Comparison of ENCODE assay signal across 37 cellular contexts in the genomic region with DNA sequence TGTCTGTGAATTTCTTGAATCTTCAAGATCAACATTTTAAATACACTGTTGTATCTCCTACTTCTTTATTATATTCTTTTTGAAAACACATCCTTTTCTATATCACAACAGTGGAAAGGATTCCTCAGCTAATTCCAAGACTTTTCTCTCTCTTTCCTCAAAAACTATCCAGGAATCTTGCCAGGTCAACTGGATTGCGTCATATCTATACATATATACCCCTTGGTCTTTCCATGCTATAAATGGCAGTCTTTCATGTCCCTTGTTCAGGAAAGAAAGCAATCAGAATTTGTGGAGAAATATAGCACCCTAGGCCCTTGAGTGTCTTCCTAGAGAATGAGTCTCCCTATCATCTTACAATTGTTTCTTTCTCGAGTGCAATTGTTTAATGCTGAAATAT.
"Had no signal": no experiment of that assay in that cellular context is flagged by ENCODE, and none has a peak within 500 bp of the region (broad histone marks: within the 10 kb centered on the region; RNA-seq: fewer than 3 reads in every experiment).

No MANE protein-coding gene starts in this region.

- FAIRE-seq: colon, frontal cortex had no signal

- H3K27ac Mint-ChIP-seq: activated B cell treated with CpG ODN at 0.5 μM for 24 hours; activated CD8-positive, alpha-beta memory T cell treated with anti-CD3 and anti-CD28 coated beads, Interleukin-2, amount 10 ng/mL, durations not matched to agents 7 days and 5 days; activated CD8-positive, alpha-beta T cell treated with anti-CD3 and anti-CD28 coated beads, Interleukin-2, amount 10 ng/mL, durations not matched to agents 7 days and 5 days; activated naive CD4-positive, alpha-beta T cell treated with anti-CD3 and anti-CD28 coated beads for 36 hours; activated naive CD4-positive, alpha-beta T cell treated with anti-CD3 and anti-CD28 coated beads, Interleukin-2, amount 50 U/mL, for 24 hours; activated naive CD8-positive, alpha-beta T cell treated with anti-CD3 and anti-CD28 coated beads for 36 hours; activated naive CD8-positive, alpha-beta T cell treated with anti-CD3 and anti-CD28 coated beads, Interleukin-2, amount 50 U/mL, for 24 hours; activated T-helper 1 cell treated with anti-CD3 and anti-CD28 coated beads, Interleukin-12 subunit alpha, Interleukin-12 subunit beta, Interleukin-2, Interleukin-4 antibody, amounts not matched to agents 30 ng/mL and 10 ng/mL and 1 ng/mL, durations not matched to agents 14 hours and 24 hours and 36 hours; activated T-helper 2 cell treated with anti-CD3 and anti-CD28 coated beads, Interferon-gamma antibody, Interleukin-2, Interleukin-4, amounts not matched to agents 10 μg/mL and 5 μg/mL and 100 μg/mL, durations not matched to agents 14 hours and 24 hours and 36 hours; effector memory CD8-positive, alpha-beta T cell; T-helper 17 cell; T-helper 2 cell treated with Interferon-gamma antibody and Interleukin-4, amounts not matched to agents 5 μg/mL and 100 μg/mL, for 36 hours had no signal

- H3K27me3 Mint-ChIP-seq: T-helper 17 cell had no signal

- H3K4me1 ChIP-seq: adrenal gland, body of pancreas, heart left ventricle had no signal

- H3K4me3 Mint-ChIP-seq: activated B cell treated with CpG ODN at 0.5 μM for 24 hours; activated CD8-positive, alpha-beta memory T cell treated with anti-CD3 and anti-CD28 coated beads, Interleukin-2, amount 10 ng/mL, durations not matched to agents 7 days and 5 days; activated CD8-positive, alpha-beta T cell treated with anti-CD3 and anti-CD28 coated beads, Interleukin-2, amount 10 ng/mL, durations not matched to agents 7 days and 5 days; activated naive CD4-positive, alpha-beta T cell treated with anti-CD3 and anti-CD28 coated beads for 36 hours; activated naive CD4-positive, alpha-beta T cell treated with anti-CD3 and anti-CD28 coated beads, Interleukin-2, amount 50 U/mL, for 24 hours; activated naive CD8-positive, alpha-beta T cell treated with anti-CD3 and anti-CD28 coated beads for 36 hours; activated naive CD8-positive, alpha-beta T cell treated with anti-CD3 and anti-CD28 coated beads, Interleukin-2, amount 50 U/mL, for 24 hours; activated T-helper 1 cell treated with anti-CD3 and anti-CD28 coated beads, Interleukin-12 subunit alpha, Interleukin-12 subunit beta, Interleukin-2, Interleukin-4 antibody, amounts not matched to agents 30 ng/mL and 10 ng/mL and 1 ng/mL, durations not matched to agents 14 hours and 24 hours and 36 hours; effector memory CD8-positive, alpha-beta T cell; T-helper 17 cell; T-helper 2 cell treated with Interferon-gamma antibody and Interleukin-4, amounts not matched to agents 5 μg/mL and 100 μg/mL, for 36 hours had no signal

- H3K9me3 ChIP-seq: adrenal gland, body of pancreas, esophagus muscularis mucosa, heart left ventricle had no signal

- H3K4me1 Mint-ChIP-seq: activated B cell treated with CpG ODN at 0.5 μM for 24 hours; activated CD8-positive, alpha-beta memory T cell treated with anti-CD3 and anti-CD28 coated beads, Interleukin-2, amount 10 ng/mL, durations not matched to agents 7 days and 5 days; activated naive CD4-positive, alpha-beta T cell treated with anti-CD3 and anti-CD28 coated beads, Interleukin-2, amount 50 U/mL, for 24 hours; activated naive CD8-positive, alpha-beta T cell treated with anti-CD3 and anti-CD28 coated beads for 36 hours; activated naive CD8-positive, alpha-beta T cell treated with anti-CD3 and anti-CD28 coated beads, Interleukin-2, amount 50 U/mL, for 24 hours; T-helper 17 cell had no signal

- H3K36me3 ChIP-seq: adrenal gland, esophagus muscularis mucosa, heart left ventricle, WERI-Rb-1 had no signal

- H3K27me3 ChIP-seq: adrenal gland, body of pancreas had no signal

- H3K36me3 Mint-ChIP-seq: activated CD8-positive, alpha-beta memory T cell treated with anti-CD3 and anti-CD28 coated beads, Interleukin-2, amount 10 ng/mL, durations not matched to agents 7 days and 5 days; activated naive CD4-positive, alpha-beta T cell treated with anti-CD3 and anti-CD28 coated beads, Interleukin-2, amount 50 U/mL, for 24 hours; activated naive CD8-positive, alpha-beta T cell treated with anti-CD3 and anti-CD28 coated beads for 36 hours had no signal

- H3K27ac ChIP-seq: adrenal gland, body of pancreas, esophagus muscularis mucosa, heart left ventricle, WERI-Rb-1 had no signal

- DNase-seq: activated B cell treated with CpG ODN at 0.5 μM for 24 hours; activated CD4-positive, alpha-beta T cell treated with anti-CD3 and anti-CD28 coated beads for 48 hours; activated CD4-positive, alpha-beta T cell treated with anti-CD3 and anti-CD28 coated beads, Interleukin-2, amount 50 U/mL, for 1 hour; activated CD4-positive, alpha-beta T cell treated with anti-CD3 and anti-CD28 coated beads, Interleukin-2, amount 50 U/mL, for 48 hours; activated CD8-positive, alpha-beta memory T cell treated with anti-CD3 and anti-CD28 coated beads, Interleukin-2, amount 10 ng/mL, durations not matched to agents 7 days and 5 days; activated CD8-positive, alpha-beta memory T cell treated with anti-CD3 and anti-CD28 coated beads, Interleukin-2, amount 50 U/mL, for 4 hours; activated CD8-positive, alpha-beta T cell treated with anti-CD3 and anti-CD28 coated beads, Interleukin-2, amount 10 ng/mL, durations not matched to agents 7 days and 5 days; activated effector memory CD4-positive, alpha-beta T cell treated with anti-CD3 and anti-CD28 coated beads, Interleukin-2, amount 50 U/mL, for 16 hours; activated naive CD4-positive, alpha-beta T cell treated with anti-CD3 and anti-CD28 coated beads for 36 hours; activated naive CD8-positive, alpha-beta T cell treated with anti-CD3 and anti-CD28 coated beads for 36 hours; activated naive CD8-positive, alpha-beta T cell treated with anti-CD3 and anti-CD28 coated beads, Interleukin-2, amount 50 U/mL, for 24 hours; activated T-cell treated with anti-CD3 and anti-CD28 coated beads, Interleukin-2, amount 50 U/mL, for 1 hour; activated T-cell treated with anti-CD3 and anti-CD28 coated beads, Interleukin-2, amount 50 U/mL, for 48 hours; adrenal gland; amygdala; aorta; body of pancreas; caudate nucleus; cortex of kidney; dermis blood vessel endothelial cell; effector CD4-positive, alpha-beta T cell; effector memory CD8-positive, alpha-beta T cell; erythroblast; glutamatergic neuron; heart left ventricle; T-helper 1 cell; T-helper 17 cell; T1000; WERI-Rb-1 had no signal

- H3K4me3 ChIP-seq: adrenal gland, body of pancreas, esophagus muscularis mucosa, heart left ventricle had no signal

- H3K9me3 Mint-ChIP-seq: activated B cell treated with CpG ODN at 0.5 μM for 24 hours; activated naive CD4-positive, alpha-beta T cell treated with anti-CD3 and anti-CD28 coated beads for 36 hours; activated naive CD4-positive, alpha-beta T cell treated with anti-CD3 and anti-CD28 coated beads, Interleukin-2, amount 50 U/mL, for 24 hours; activated naive CD8-positive, alpha-beta T cell treated with anti-CD3 and anti-CD28 coated beads for 36 hours; activated naive CD8-positive, alpha-beta T cell treated with anti-CD3 and anti-CD28 coated beads, Interleukin-2, amount 50 U/mL, for 24 hours; activated T-helper 1 cell treated with anti-CD3 and anti-CD28 coated beads, Interleukin-12 subunit alpha, Interleukin-12 subunit beta, Interleukin-2, Interleukin-4 antibody, amounts not matched to agents 30 ng/mL and 10 ng/mL and 1 ng/mL, durations not matched to agents 14 hours and 24 hours and 36 hours; activated T-helper 2 cell treated with anti-CD3 and anti-CD28 coated beads, Interferon-gamma antibody, Interleukin-2, Interleukin-4, amounts not matched to agents 10 μg/mL and 5 μg/mL and 100 μg/mL, durations not matched to agents 14 hours and 24 hours and 36 hours; T-helper 2 cell treated with Interferon-gamma antibody and Interleukin-4, amounts not matched to agents 5 μg/mL and 100 μg/mL, for 36 hours had no signal

- ATAC-seq: activated CD4-positive, CD25-positive, alpha-beta regulatory T cell treated with anti-CD3 and anti-CD28 coated beads, Interleukin-2, amount 50 U/mL, for 24 hours; activated CD8-positive, alpha-beta memory T cell treated with anti-CD3 and anti-CD28 coated beads, Interleukin-2, amount 10 ng/mL, durations not matched to agents 7 days and 5 days; activated CD8-positive, alpha-beta T cell treated with anti-CD3 and anti-CD28 coated beads, Interleukin-2, amount 10 ng/mL, durations not matched to agents 7 days and 5 days; activated naive CD8-positive, alpha-beta T cell treated with anti-CD3 and anti-CD28 coated beads, Interleukin-2, amount 50 U/mL, for 24 hours; body of pancreas; effector memory CD8-positive, alpha-beta T cell; heart left ventricle; T-helper 17 cell had no signal
